8 cellular contexts compared by ENCODE assay signal in the genomic region with DNA sequence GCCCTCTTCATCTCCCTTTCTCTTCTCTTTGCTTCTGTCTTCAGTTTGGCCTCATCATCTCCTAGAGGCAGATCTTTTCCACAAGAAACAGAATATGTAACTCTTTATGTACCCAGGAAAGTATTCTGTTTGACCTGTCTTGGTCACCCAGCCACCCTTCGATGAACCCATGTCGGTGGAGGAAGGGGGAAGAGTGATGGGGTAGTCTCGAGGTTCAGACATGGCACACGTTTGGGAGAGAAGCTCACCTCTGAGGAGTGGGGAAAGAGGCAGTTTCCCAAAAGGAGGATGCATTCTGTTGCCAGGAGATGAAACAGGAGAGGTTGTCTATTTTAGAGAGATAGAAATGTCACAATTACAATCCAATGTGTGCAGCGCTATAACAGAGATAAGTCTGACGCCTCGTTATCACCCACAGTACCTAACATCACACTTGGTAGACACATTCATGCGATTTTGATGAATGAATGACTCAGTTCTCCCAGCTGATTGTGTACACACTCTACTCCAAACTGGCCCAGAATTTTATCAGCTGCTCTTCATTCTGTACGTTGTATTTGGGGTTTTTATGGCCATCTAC. TPM values are rescaled to one million over a fixed set of nuclear protein-coding genes. Genes with fewer than 3 reads are reported as not detected.
DNase-seq lines count a peak whose midpoint lies in the region; ATAC-seq and TF ChIP-seq lines count a peak whose summit lies in the region.

No MANE protein-coding gene starts in this region.

- H3K27ac ChIP-seq in SJCRH30 (peak overlapping the region; percentile 89), fibroblast of lung (ENCODE audit: insufficient read depth, low read length) (peak overlapping the region; percentile 94)

- H3K4me1 ChIP-seq in SJCRH30 = no peaks in the 10 kb centered on the region
- peaks cover 7% of the 10 kb centered on the region for H3K4me1 ChIP-seq in fibroblast of lung (ENCODE audit: control insufficient read depth, extremely low read depth, insufficient read depth, low read length)

- H3K4me1 Mint-ChIP-seq in progenitor cell of endocrine pancreas (ENCODE audit: low read depth) = peaks cover 34% of the 10 kb centered on the region

- peak in 1 of 2 experiments; percentile 2 for DNase-seq in SJCRH30
- peak in 1 of 2 donors; percentile 52 for DNase-seq in fibroblast of lung (ENCODE audit: low read depth in 2 of 2)
- no peak for DNase-seq in progenitor cell of endocrine pancreas (ENCODE audit: low spot score, unreplicated experiment)
- no peak for DNase-seq in KBM-7
- DNase-seq in AG20443 (ENCODE audit: low spot score) = no peak

- TF ChIP-seq CTCF in fibroblast of lung (conservative IDR thresholded peaks at IDR 0.05 in 1 of 2, IDR thresholded peaks at IDR 0.05 in 1 of 2; ENCODE audit: low read depth in 1 of 2, low read length in 2 of 2) (no peak), progenitor cell of endocrine pancreas (IDR thresholded peaks at IDR 0.05; ENCODE audit: unreplicated experiment) (no peak)

- H3K9me3 Mint-ChIP-seq in progenitor cell of endocrine pancreas (ENCODE audit: low read depth) = no peaks in the 10 kb centered on the region

- TF ChIP-seq POLR2A in GM18505 (IDR thresholded peaks at IDR 0.05; ENCODE audit: borderline replicate concordance, extremely low read depth, insufficient read depth, insufficient read length) = no peak

- peak overlapping the region; percentile 90 for H3K4me2 ChIP-seq in fibroblast of lung (ENCODE audit: extremely low read depth, insufficient read depth, low read length)

- ATAC-seq in GM21526 (IDR thresholded peaks at IDR 0.05; ENCODE audit: low FRiP score, unreplicated experiment) (peak; percentile 5), HG03139 (IDR thresholded peaks at IDR 0.05; ENCODE audit: unreplicated experiment) (no peak), GM18505 (IDR thresholded peaks at IDR 0.05; ENCODE audit: unreplicated experiment) (no peak)

- no peaks in the 10 kb centered on the region for H3K27me3 Mint-ChIP-seq in progenitor cell of endocrine pancreas

- H3K36me3 Mint-ChIP-seq in progenitor cell of endocrine pancreas (ENCODE audit: insufficient read depth) = no peaks in the 10 kb centered on the region

- H3K9ac ChIP-seq in fibroblast of lung (ENCODE audit: insufficient read depth, low read length) = peak overlapping the region; percentile 96

- H3K4me3 ChIP-seq in SJCRH30 = peak overlapping the region; percentile 93
- H3K4me3 ChIP-seq in fibroblast of lung (replicated peaks in 1 of 4; ENCODE audit: control extremely low read depth in 1 of 4, insufficient read depth in 1 of 4, low read depth in 3 of 4, low read length in 4 of 4) = peak overlapping the region; percentile 62 to 81 (median 71)

- H3K27me3 ChIP-seq in SJCRH30 = no peaks in the 10 kb centered on the region
- H3K27me3 ChIP-seq in fibroblast of lung (ENCODE audit: control insufficient read depth, insufficient read depth, low read length) = no peaks in the 10 kb centered on the region

- H3K79me2 ChIP-seq in fibroblast of lung (ENCODE audit: control insufficient read depth, insufficient read depth, low read length) = peaks cover 46% of the 10 kb centered on the region

- in situ Hi-C loops in KBM-7 (cut with MboI; ENCODE audit: low pct_unique_long_range_greater_than_20kb, low sequenced_read_pairs) = no loop called here

- no peaks in the 10 kb centered on the region for H4K20me1 ChIP-seq in fibroblast of lung (ENCODE audit: control insufficient read depth, extremely low read depth, insufficient read depth, low read length)

- peak overlapping the region; percentile 95 for H2AFZ ChIP-seq in fibroblast of lung (ENCODE audit: low read length)

- H3K36me3 ChIP-seq in SJCRH30 = no peaks in the 10 kb centered on the region
- H3K36me3 ChIP-seq in fibroblast of lung (ENCODE audit: control insufficient read depth, insufficient read depth, low read length) = no peaks in the 10 kb centered on the region

- H3K4me3 Mint-ChIP-seq in progenitor cell of endocrine pancreas (ENCODE audit: low read depth) = peak overlapping the region; percentile 86

- H3K9me3 ChIP-seq in SJCRH30 (replicated peaks) (no peaks in the 10 kb centered on the region), fibroblast of lung (ENCODE audit: control insufficient read depth, insufficient read depth, low read depth, low read length) (no peaks in the 10 kb centered on the region)

- H3K27ac Mint-ChIP-seq in progenitor cell of endocrine pancreas = peak overlapping the region; percentile 97

RNA-seq across cellular contexts. Expression of a gene that starts 0.7 kb away (rescaled TPM):
- 23.4 and 24.5 TPM in 2 replicates for total RNA-seq in SJCRH30 (2014; rRNA removed; shearing (Covaris generic))
- 77.0 and 114 TPM in 2 replicates for total RNA-seq in fibroblast of lung
- 109 and 118 TPM in 2 replicates for polyA plus RNA-seq in fibroblast of lung
- 83.0 and 96.1 TPM in 2 replicates for polyA plus RNA-seq in fibroblast of lung (2012)
- 14.6 and 18.7 TPM in 2 replicates for polyA minus RNA-seq in fibroblast of lung (ENCODE audit: low replicate concordance)
- total RNA-seq in progenitor cell of endocrine pancreas = 65.5 and 66.3 TPM in 2 replicates

RNA-seq across cellular contexts. Expression of a gene that starts 1.9 kb away (rescaled TPM):
- total RNA-seq in SJCRH30 (2014; rRNA removed; shearing (Covaris generic)) = 0.28 TPM in 1 of 2 replicates, not detected in the other
- total RNA-seq in fibroblast of lung (0.51 and 0.99 TPM in 2 replicates), progenitor cell of endocrine pancreas (0.62 TPM in 1 of 2 replicates, not detected in the other)
- polyA plus RNA-seq in fibroblast of lung = 1.3 and 1.7 TPM in 2 replicates
- polyA plus RNA-seq in fibroblast of lung (2012) = 0.43 and 0.58 TPM in 2 replicates
- 0.16 TPM in 1 of 2 replicates, not detected in the other for polyA minus RNA-seq in fibroblast of lung (ENCODE audit: low replicate concordance)
